9 cellular contexts compared by ENCODE assay signal in genomic region chr21:33598051-33598450, GRCh38.
"Had no signal": no experiment of that assay in that cellular context is flagged by ENCODE, and none has a peak within 500 bp of the region (broad histone marks: within the 10 kb centered on the region; RNA-seq: fewer than 3 reads in every experiment).

No MANE protein-coding gene starts in this region.

- H3K27ac Mint-ChIP-seq: HFFc6 had no signal

- H3K4me3 Mint-ChIP-seq: HFFc6, IgD-negative memory B cell had no signal

- H3K27me3 Mint-ChIP-seq: IgD-negative memory B cell had no signal

- H3K27ac ChIP-seq: GM23248 had no signal

- H3K4me1 ChIP-seq: HAP-1 had no signal

- FAIRE-seq: HTR-8/SVneo had no signal

- H3K9ac ChIP-seq: GM23248 had no signal

- H3K4me3 ChIP-seq: GM23248, HAP-1 had no signal

- H3K9me3 ChIP-seq: HAP-1 had no signal

- H3K4me1 Mint-ChIP-seq: IgD-negative memory B cell had no signal

- DNase-seq: GM23248, GOT3, H7, HFFc6, KG1 had no signal

- ATAC-seq: HCT116 had no signal

- H2AFZ ChIP-seq: GM23248 had no signal

- H3K9me3 Mint-ChIP-seq: HFFc6, IgD-negative memory B cell had no signal
